23 cellular contexts compared by ENCODE assay signal in genomic region chr6:20929283-20929682, GRCh38.
"Had no signal": no experiment of that assay in that cellular context is flagged by ENCODE, and none has a peak within 500 bp of the region (broad histone marks: within the 10 kb centered on the region; RNA-seq: fewer than 3 reads in every experiment).

No MANE protein-coding gene starts in this region.

- H3K27me3 Mint-ChIP-seq: activated naive CD8-positive, alpha-beta T cell treated with anti-CD3 and anti-CD28 coated beads, Interleukin-2, amount 10 ng/mL, durations not matched to agents 7 days and 5 days had no signal

- H3K4me1 Mint-ChIP-seq: activated naive CD8-positive, alpha-beta T cell treated with anti-CD3 and anti-CD28 coated beads, Interleukin-2, amount 10 ng/mL, durations not matched to agents 7 days and 5 days had no signal

- H3K9me3 Mint-ChIP-seq: activated naive CD8-positive, alpha-beta T cell treated with anti-CD3 and anti-CD28 coated beads, Interleukin-2, amount 10 ng/mL, durations not matched to agents 7 days and 5 days; T-helper 1 cell treated with Interleukin-12 subunit alpha and Interleukin-12 subunit beta and Interleukin-4 antibody, amounts not matched to agents 30 μg/mL and 1 μg/mL, for 36 hours; WTC11 had no signal

- H3K36me3 Mint-ChIP-seq: WTC11 had no signal

- H3K4me3 Mint-ChIP-seq: activated CD8-positive, alpha-beta T cell treated with anti-CD3 and anti-CD28 coated beads, Interleukin-2, amount 10 ng/mL, durations not matched to agents 7 days and 5 days; activated naive CD8-positive, alpha-beta T cell treated with anti-CD3 and anti-CD28 coated beads, Interleukin-2, amount 10 ng/mL, durations not matched to agents 7 days and 5 days; T-helper 1 cell treated with Interleukin-12 subunit alpha and Interleukin-12 subunit beta and Interleukin-4 antibody, amounts not matched to agents 30 μg/mL and 1 μg/mL, for 36 hours; WTC11 had no signal

- H3K4me3 ChIP-seq: body of pancreas, Peyer's patch had no signal

- H3K27me3 ChIP-seq: body of pancreas, Peyer's patch had no signal

- H3K27ac Mint-ChIP-seq: activated CD8-positive, alpha-beta T cell treated with anti-CD3 and anti-CD28 coated beads, Interleukin-2, amount 10 ng/mL, durations not matched to agents 7 days and 5 days; activated naive CD8-positive, alpha-beta T cell treated with anti-CD3 and anti-CD28 coated beads, Interleukin-2, amount 10 ng/mL, durations not matched to agents 7 days and 5 days; T-helper 1 cell treated with Interleukin-12 subunit alpha and Interleukin-12 subunit beta and Interleukin-4 antibody, amounts not matched to agents 30 μg/mL and 1 μg/mL, for 36 hours; WTC11 had no signal

- ATAC-seq: activated CD8-positive, alpha-beta T cell treated with anti-CD3 and anti-CD28 coated beads, Interleukin-2, amount 10 ng/mL, durations not matched to agents 7 days and 5 days; body of pancreas; WTC11 had no signal

- H3K9me3 ChIP-seq: body of pancreas, Peyer's patch had no signal

- H3K36me3 ChIP-seq: Peyer's patch had no signal

- H3K27ac ChIP-seq: body of pancreas, Peyer's patch, RWPE1 had no signal

- DNase-seq: activated CD4-positive, alpha-beta T cell treated with anti-CD3 and anti-CD28 coated beads for 48 hours; activated CD4-positive, alpha-beta T cell treated with anti-CD3 and anti-CD28 coated beads, Interleukin-2, amount 50 U/mL, for 4 hours; activated CD4-positive, CD25-positive, alpha-beta regulatory T cell treated with anti-CD3 and anti-CD28 coated beads, Interleukin-2, amount 50 U/mL, for 72 hours; activated CD8-positive, alpha-beta memory T cell treated with anti-CD3 and anti-CD28 coated beads, Interleukin-2, amount 50 U/mL, for 48 hours; activated CD8-positive, alpha-beta T cell treated with anti-CD3 and anti-CD28 coated beads, Interleukin-2, amount 10 ng/mL, durations not matched to agents 7 days and 5 days; activated naive CD4-positive, alpha-beta T cell treated with anti-CD3 and anti-CD28 coated beads, Interleukin-2, amount 50 U/mL, for 16 hours; activated naive CD8-positive, alpha-beta T cell treated with anti-CD3 and anti-CD28 coated beads, Interleukin-2, amount 10 ng/mL, durations not matched to agents 7 days and 5 days; activated T-cell treated with anti-CD3 and anti-CD28 coated beads, Interleukin-2, amount 50 U/mL, for 1 hour; aorta; body of pancreas; KG1; MM.1S; NCI-H1105; NCI-H1436; NCI-H1694 treated with DMSO at 0.1 percent for 48 hours; NCI-H2029 treated with DMSO at 0.1 percent for 48 hours; NCI-H345; NCI-H510A treated with DMSO at 0.1 percent for 48 hours; Peyer's patch; Right ventricle myocardium superior had no signal
